Comparison of ENCODE assay signal across 10 cellular contexts in the genomic region with DNA sequence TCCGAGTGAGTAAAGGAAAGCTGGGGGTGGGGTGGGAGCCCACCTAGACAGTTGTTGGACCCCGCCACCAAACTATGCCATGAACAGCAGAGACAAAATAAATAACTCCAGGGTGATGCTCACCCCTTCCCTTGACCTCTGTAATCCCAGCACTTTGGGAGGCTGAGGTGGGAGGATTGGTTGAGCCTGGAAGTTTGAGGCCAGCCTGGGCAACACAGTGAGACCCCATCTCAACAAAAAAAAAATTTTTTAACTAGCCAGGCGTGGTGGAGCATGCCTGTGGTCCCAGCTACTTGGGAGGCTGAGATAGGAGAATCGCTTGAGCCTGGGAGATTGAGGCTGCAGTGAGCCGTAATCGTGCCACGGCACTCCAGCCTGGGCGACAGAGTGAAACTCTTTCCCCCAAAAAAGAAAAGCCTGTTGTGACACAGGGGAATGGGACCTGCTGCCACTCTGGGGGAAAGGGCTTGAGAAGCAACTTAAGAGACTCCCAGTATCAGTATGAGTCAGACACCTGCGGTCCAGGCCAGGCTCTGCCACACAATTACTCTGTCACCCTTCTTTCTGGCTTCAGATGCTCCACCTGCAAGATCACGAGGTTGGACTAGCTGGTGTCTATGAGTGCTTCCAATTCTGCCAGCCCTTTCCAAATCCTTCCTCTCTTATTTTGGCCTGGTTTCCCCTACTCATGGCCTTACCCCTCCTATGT. TPM values are rescaled to one million over a fixed set of nuclear protein-coding genes. Genes with fewer than 3 reads are reported as not detected.
DNase-seq lines count a peak whose midpoint lies in the region; ATAC-seq and TF ChIP-seq lines count a peak whose summit lies in the region.
"Had no signal": no experiment of that assay in that cellular context is flagged by ENCODE, and none has a peak within 500 bp of the region (broad histone marks: within the 10 kb centered on the region; RNA-seq: fewer than 3 reads in every experiment).

No MANE protein-coding gene starts in this region.

- ATAC-seq in GM18519 (IDR thresholded peaks at IDR 0.05; ENCODE audit: low FRiP score, unreplicated experiment) (peak; percentile 68), GM21786 (IDR thresholded peaks at IDR 0.05; ENCODE audit: unreplicated experiment) (peak; percentile 85), GM21526 (IDR thresholded peaks at IDR 0.05; ENCODE audit: low FRiP score, unreplicated experiment) (no peak)

- no peaks in the 10 kb centered on the region for H3K36me3 ChIP-seq in left ventricle myocardium inferior

- peaks cover 79% of the 10 kb centered on the region for H3K4me1 ChIP-seq in left ventricle myocardium inferior

- H3K27ac ChIP-seq in left ventricle myocardium inferior (replicated peaks) (peak overlapping the region; percentile 70), substantia nigra (ENCODE audit: low read depth, low read length, poor library complexity, severe bottlenecking) (no peak overlapping the region)

- DNase-seq in MV-4-11 (lab: John Stamatoyannopoulos, UW) = peak; percentile 28
- DNase-seq in left ventricle myocardium inferior = no peak
- DNase-seq in substantia nigra (lab: John Stamatoyannopoulos, UW) = no peak
- DNase-seq in NCI-H345 treated with DMSO at 0.1 percent for 48 hours (lab: John Stamatoyannopoulos, UW; ENCODE audit: unreplicated experiment) = no peak
- no peak for DNase-seq in GOT3 (lab: John Stamatoyannopoulos, UW)
- DNase-seq: effector CD8-positive, alpha-beta T cell; NCI-H748 treated with DMSO at 0.1 percent for 48 hours had no signal

- H3K4me3 ChIP-seq in left ventricle myocardium inferior = no peak overlapping the region

- intact Hi-C loops in left ventricle myocardium inferior (cut with micrococcal nuclease) = no loop called here

- H3K9me3 ChIP-seq in left ventricle myocardium inferior (replicated peaks) = no peaks in the 10 kb centered on the region

- H3K27me3 ChIP-seq in left ventricle myocardium inferior (ENCODE audit: low read depth) = no peaks in the 10 kb centered on the region

- TF ChIP-seq CTCF in left ventricle myocardium inferior (IDR thresholded peaks at IDR 0.05; ENCODE audit: borderline replicate concordance) = no peak

RNA-seq across cellular contexts. Expression of gene SGCA, which starts 5.0 kb away (rescaled TPM):
- total RNA-seq in left ventricle myocardium inferior = 137 TPM

RNA-seq across cellular contexts. Expression of gene PPP1R9B, which starts 20.3 kb away (rescaled TPM):
- 33.0 TPM for total RNA-seq in left ventricle myocardium inferior

RNA-seq across cellular contexts. Expression of gene COL1A1, which starts 30.6 kb away (rescaled TPM):
- 45.8 TPM for total RNA-seq in left ventricle myocardium inferior

RNA-seq across cellular contexts. Expression of gene SAMD14, which starts 40.9 kb away (rescaled TPM):
- 1.6 TPM for total RNA-seq in left ventricle myocardium inferior
